ENCODE assay signal across 15 cellular contexts in genomic region chr12:8779862-8780261, GRCh38. TPM values are rescaled to one million over a fixed set of nuclear protein-coding genes. Genes with fewer than 3 reads are reported as not detected.
"Had no signal": no experiment of that assay in that cellular context is flagged by ENCODE, and none has a peak within 500 bp of the region (broad histone marks: within the 10 kb centered on the region; RNA-seq: fewer than 3 reads in every experiment).

No MANE protein-coding gene starts in this region.

- H3K4me3 Mint-ChIP-seq: neural crest cell; stimulated activated naive CD8-positive, alpha-beta T cell treated with anti-CD3 and anti-CD28 coated beads, Interleukin-15, Interleukin-2, amounts not matched to agents 100 ng/mL and 50 ng/mL, for 24 hours; T-helper 2 cell treated with Interferon-gamma antibody and Interleukin-4, amounts not matched to agents 5 μg/mL and 100 μg/mL, for 36 hours had no signal

- DNase-seq: activated CD4-positive, alpha-beta T cell treated with anti-CD3 and anti-CD28 coated beads, Interleukin-2, amount 50 U/mL, for 48 hours; activated CD4-positive, CD25-positive, alpha-beta regulatory T cell treated with anti-CD3 and anti-CD28 coated beads, Interleukin-2, amount 50 U/mL, for 72 hours; activated CD8-positive, alpha-beta memory T cell treated with anti-CD3 and anti-CD28 coated beads, Interleukin-2, amount 50 U/mL, for 4 hours; activated naive CD4-positive, alpha-beta T cell; aorta; left ventricle myocardium superior; ovary; stimulated activated CD4-positive, alpha-beta T cell treated with anti-CD3 and anti-CD28 coated beads, Interleukin-4, amount 100 ng/mL, for 1 hour; stimulated activated CD8-positive, alpha-beta memory T cell treated with anti-CD3 and anti-CD28 coated beads, Interleukin-4, amount 100 ng/mL, for 48 hours had no signal

- H3K27ac ChIP-seq: cardiac muscle cell, gastroesophageal sphincter, ovary had no signal

- H3K4me3 ChIP-seq: cardiac muscle cell, gastroesophageal sphincter, ovary had no signal

- H3K36me3 ChIP-seq: ovary had no signal

- H3K9me3 Mint-ChIP-seq: neural crest cell; stimulated activated naive CD8-positive, alpha-beta T cell treated with anti-CD3 and anti-CD28 coated beads, Interleukin-15, Interleukin-2, amounts not matched to agents 100 ng/mL and 50 ng/mL, for 24 hours; T-helper 2 cell treated with Interferon-gamma antibody and Interleukin-4, amounts not matched to agents 5 μg/mL and 100 μg/mL, for 36 hours had no signal

- H3K27me3 ChIP-seq: cardiac muscle cell, gastroesophageal sphincter, ovary had no signal

- H3K27ac Mint-ChIP-seq: stimulated activated naive CD8-positive, alpha-beta T cell treated with anti-CD3 and anti-CD28 coated beads, Interleukin-15, Interleukin-2, amounts not matched to agents 100 ng/mL and 50 ng/mL, for 24 hours; T-helper 2 cell treated with Interferon-gamma antibody and Interleukin-4, amounts not matched to agents 5 μg/mL and 100 μg/mL, for 36 hours had no signal

- H3K9me3 ChIP-seq: gastroesophageal sphincter, ovary had no signal

- ATAC-seq: gastroesophageal sphincter had no signal

- H3K27me3 Mint-ChIP-seq: stimulated activated naive CD8-positive, alpha-beta T cell treated with anti-CD3 and anti-CD28 coated beads, Interleukin-15, Interleukin-2, amounts not matched to agents 100 ng/mL and 50 ng/mL, for 24 hours had no signal

RNA-seq across cellular contexts. Expression of gene A2ML1, which starts 42.6 kb away (rescaled TPM):
- polyA plus RNA-seq: cardiac muscle cell, fibroblast of lung had no signal
